ENCODE assay signal across 14 cellular contexts in genomic region chr4:123937612-123938011, GRCh38.
"Had no signal": no experiment of that assay in that cellular context is flagged by ENCODE, and none has a peak within 500 bp of the region (broad histone marks: within the 10 kb centered on the region; RNA-seq: fewer than 3 reads in every experiment).

No MANE protein-coding gene starts in this region.

- H3K9me3 ChIP-seq: adrenal gland, ascending aorta, heart right ventricle, spleen, testis had no signal

- DNase-seq: activated CD4-positive, alpha-beta T cell treated with anti-CD3 and anti-CD28 coated beads for 1 hour; activated naive CD4-positive, alpha-beta T cell; activated T-cell treated with anti-CD3 and anti-CD28 coated beads, Interleukin-2, amount 50 U/mL, for 4 hours; adrenal gland; heart right ventricle; midbrain; spleen; stimulated activated CD4-positive, alpha-beta T cell treated with anti-CD3 and anti-CD28 coated beads, Interleukin-4, amount 100 ng/mL, for 1 hour; stimulated activated naive CD4-positive, alpha-beta T cell; T-helper 1 cell; testis; trophoblast cell had no signal

- H3K4me1 ChIP-seq: testis had no signal

- H3K36me3 ChIP-seq: adrenal gland, ascending aorta, heart right ventricle, spleen had no signal

- H3K4me3 ChIP-seq: adrenal gland, ascending aorta, coronary artery, heart right ventricle, spleen, testis had no signal

- H3K27me3 ChIP-seq: adrenal gland, ascending aorta, heart right ventricle, spleen, testis had no signal
